Comparison of ENCODE assay signal across 10 cellular contexts in genomic region chr22:37803636-37804371, GRCh38. TPM values are rescaled to one million over a fixed set of nuclear protein-coding genes. Genes with fewer than 3 reads are reported as not detected.
DNase-seq lines count a peak whose midpoint lies in the region; ATAC-seq and TF ChIP-seq lines count a peak whose summit lies in the region.
"Had no signal": no experiment of that assay in that cellular context is flagged by ENCODE, and none has a peak within 500 bp of the region (broad histone marks: within the 10 kb centered on the region; RNA-seq: fewer than 3 reads in every experiment).

No MANE protein-coding gene starts in this region.

- H3K9me3 Mint-ChIP-seq in activated T-helper 2 cell treated with anti-CD3 and anti-CD28 coated beads, Interferon-gamma antibody, Interleukin-2, Interleukin-4, amounts not matched to agents 10 μg/mL and 5 μg/mL and 100 μg/mL, durations not matched to agents 14 hours and 24 hours and 36 hours, result no peaks in the 10 kb centered on the region
- H3K9me3 Mint-ChIP-seq in memory B cell, result no peaks in the 10 kb centered on the region

- no peak for DNase-seq in left ventricle myocardium inferior
- DNase-seq in right atrium auricular region (ENCODE audit: low spot score), result no peak
- no peak for DNase-seq in activated T-helper 2 cell treated with anti-CD3 and anti-CD28 coated beads, Interferon-gamma antibody, Interleukin-2, Interleukin-4, amounts not matched to agents 10 μg/mL and 5 μg/mL and 100 μg/mL, durations not matched to agents 14 hours and 24 hours and 36 hours (ENCODE audit: low spot score)
- no peak for DNase-seq in memory B cell (ENCODE audit: low spot score in 2 of 2)
- DNase-seq in uterus, result no peak
- DNase-seq in NOMO-1 treated with dmso at 0.1 percent for 144 hours (lab: John Stamatoyannopoulos, UW; ENCODE audit: unreplicated experiment), result no peak
- no peak for DNase-seq in anterior cingulate cortex (lab: John Stamatoyannopoulos, UW)
- no peak for DNase-seq in GM19240 (ENCODE audit: insufficient read length, low spot score)
- DNase-seq: NCI-H2029 had no signal

- peak overlapping the region; percentile 67 for H3K4me3 Mint-ChIP-seq in activated T-helper 2 cell treated with anti-CD3 and anti-CD28 coated beads, Interferon-gamma antibody, Interleukin-2, Interleukin-4, amounts not matched to agents 10 μg/mL and 5 μg/mL and 100 μg/mL, durations not matched to agents 14 hours and 24 hours and 36 hours (ENCODE audit: low read depth)
- H3K4me3 Mint-ChIP-seq in memory B cell, result peak overlapping the region; percentile 64

- no peak for ATAC-seq in memory B cell (ENCODE audit: low read depth)

- peak overlapping the region; percentile 79 for H3K4me3 ChIP-seq in left ventricle myocardium inferior
- no peak overlapping the region for H3K4me3 ChIP-seq in right atrium auricular region
- no peak overlapping the region for H3K4me3 ChIP-seq in uterus

- no peak for TF ChIP-seq POLR2A in uterus (IDR thresholded peaks at IDR 0.05)

- H3K9me3 ChIP-seq in left ventricle myocardium inferior (replicated peaks) (no peaks in the 10 kb centered on the region), right atrium auricular region (no peaks in the 10 kb centered on the region), uterus (no peaks in the 10 kb centered on the region)

- intact Hi-C loops in left ventricle myocardium inferior (cut with micrococcal nuclease) (no loop called here), uterus (cut with DNase I; ENCODE audit: low total_unique reads) (no loop called here)
- intact Hi-C loops in activated T-helper 2 cell treated with anti-CD3 and anti-CD28 coated beads, Interferon-gamma antibody, Interleukin-2, Interleukin-4, amounts not matched to agents 10 μg/mL and 5 μg/mL and 100 μg/mL, durations not matched to agents 14 hours and 24 hours and 36 hours (cut with micrococcal nuclease), result loop anchor here (10.0 kb wide), 1 partner anchor 59 kb away; no protein-coding TSS in a partner anchor

- no peaks in the 10 kb centered on the region for H3K36me3 Mint-ChIP-seq in activated T-helper 2 cell treated with anti-CD3 and anti-CD28 coated beads, Interferon-gamma antibody, Interleukin-2, Interleukin-4, amounts not matched to agents 10 μg/mL and 5 μg/mL and 100 μg/mL, durations not matched to agents 14 hours and 24 hours and 36 hours (ENCODE audit: low read depth)
- no peaks in the 10 kb centered on the region for H3K36me3 Mint-ChIP-seq in memory B cell

- H3K27me3 Mint-ChIP-seq in activated T-helper 2 cell treated with anti-CD3 and anti-CD28 coated beads, Interferon-gamma antibody, Interleukin-2, Interleukin-4, amounts not matched to agents 10 μg/mL and 5 μg/mL and 100 μg/mL, durations not matched to agents 14 hours and 24 hours and 36 hours (ENCODE audit: low read depth), result peaks cover 39% of the 10 kb centered on the region
- H3K27me3 Mint-ChIP-seq in memory B cell, result peaks cover 29% of the 10 kb centered on the region

- H3K4me1 ChIP-seq in left ventricle myocardium inferior (peaks cover 61% of the 10 kb centered on the region), right atrium auricular region (peaks cover 0 to 58% of the 10 kb centered on the region in 2 donors), uterus (peaks cover 0 to 5% of the 10 kb centered on the region in 2 donors)

- H3K27ac Mint-ChIP-seq in activated T-helper 2 cell treated with anti-CD3 and anti-CD28 coated beads, Interferon-gamma antibody, Interleukin-2, Interleukin-4, amounts not matched to agents 10 μg/mL and 5 μg/mL and 100 μg/mL, durations not matched to agents 14 hours and 24 hours and 36 hours, result peak overlapping the region; percentile 50
- peak overlapping the region; percentile 49 for H3K27ac Mint-ChIP-seq in memory B cell

- TF ChIP-seq CTCF in left ventricle myocardium inferior (IDR thresholded peaks at IDR 0.05; ENCODE audit: borderline replicate concordance) (no peak), right atrium auricular region (IDR thresholded peaks at IDR 0.05) (no peak), uterus (IDR thresholded peaks at IDR 0.05) (no peak)

- H3K36me3 ChIP-seq in left ventricle myocardium inferior, result no peaks in the 10 kb centered on the region
- H3K36me3 ChIP-seq in right atrium auricular region, result no peaks in the 10 kb centered on the region
- H3K36me3 ChIP-seq in uterus, result no peaks in the 10 kb centered on the region

- H3K4me1 Mint-ChIP-seq in activated T-helper 2 cell treated with anti-CD3 and anti-CD28 coated beads, Interferon-gamma antibody, Interleukin-2, Interleukin-4, amounts not matched to agents 10 μg/mL and 5 μg/mL and 100 μg/mL, durations not matched to agents 14 hours and 24 hours and 36 hours (ENCODE audit: low read depth), result peaks cover 37% of the 10 kb centered on the region
- peaks cover 21% of the 10 kb centered on the region for H3K4me1 Mint-ChIP-seq in memory B cell

- H3K27ac ChIP-seq in left ventricle myocardium inferior (replicated peaks), result no peak overlapping the region
- peak overlapping the region in 1 of 2 donors; percentile 91 for H3K27ac ChIP-seq in right atrium auricular region
- H3K27ac ChIP-seq in uterus, result peak overlapping the region; percentile 85 to 86

- H3K27me3 ChIP-seq in left ventricle myocardium inferior (ENCODE audit: low read depth) (no peaks in the 10 kb centered on the region), right atrium auricular region (no peaks in the 10 kb centered on the region), uterus (no peaks in the 10 kb centered on the region)

RNA-seq across cellular contexts. Expression of gene GCAT, which starts 3.9 kb away (rescaled TPM):
- total RNA-seq in left ventricle myocardium inferior (42.7 TPM), right atrium auricular region (10 to 100 TPM; 15.7 to 34.2 TPM), uterus (10 to 100 TPM in 3 of 4 donors, 1 to 10 TPM in 1; 3.8 to 53.8 (median 14.9) TPM)
- 24.2 and 25.5 TPM in 2 replicates for total RNA-seq in activated T-helper 2 cell treated with anti-CD3 and anti-CD28 coated beads, Interferon-gamma antibody, Interleukin-2, Interleukin-4, amounts not matched to agents 10 μg/mL and 5 μg/mL and 100 μg/mL, durations not matched to agents 14 hours and 24 hours and 36 hours

RNA-seq across cellular contexts. Expression of gene GALR3, which starts 19.4 kb away (rescaled TPM):
- total RNA-seq in left ventricle myocardium inferior (not detected), right atrium auricular region (not detected), uterus (not detected)
- total RNA-seq in activated T-helper 2 cell treated with anti-CD3 and anti-CD28 coated beads, Interferon-gamma antibody, Interleukin-2, Interleukin-4, amounts not matched to agents 10 μg/mL and 5 μg/mL and 100 μg/mL, durations not matched to agents 14 hours and 24 hours and 36 hours, result 0.28 and 0.32 TPM in 2 replicates
- total RNA-seq: kidney epithelial cell had no signal

RNA-seq across cellular contexts. Expression of gene ANKRD54, which starts 40.3 kb away (rescaled TPM):
- total RNA-seq in left ventricle myocardium inferior, result 19.4 TPM
- total RNA-seq in right atrium auricular region, result 10 to 100 TPM; 17.8 to 18.5 TPM
- total RNA-seq in activated T-helper 2 cell treated with anti-CD3 and anti-CD28 coated beads, Interferon-gamma antibody, Interleukin-2, Interleukin-4, amounts not matched to agents 10 μg/mL and 5 μg/mL and 100 μg/mL, durations not matched to agents 14 hours and 24 hours and 36 hours, result 24.7 and 27.3 TPM in 2 replicates
- 10 to 100 TPM in 3 of 4 donors, 1 to 10 TPM in 1; 8.5 to 37.7 (median 20.5) TPM for total RNA-seq in uterus

RNA-seq across cellular contexts. Expression of gene EIF3L, which starts 45.4 kb away (rescaled TPM):
- total RNA-seq in left ventricle myocardium inferior (379 TPM), right atrium auricular region (100 to 1,000 TPM; 193 to 284 TPM), uterus (100 to 1,000 TPM; 290 to 559 (median 413) TPM)
- 462 and 480 TPM in 2 replicates for total RNA-seq in activated T-helper 2 cell treated with anti-CD3 and anti-CD28 coated beads, Interferon-gamma antibody, Interleukin-2, Interleukin-4, amounts not matched to agents 10 μg/mL and 5 μg/mL and 100 μg/mL, durations not matched to agents 14 hours and 24 hours and 36 hours
